Comparison of ENCODE assay signal across 9 cellular contexts in genomic region chr5:25119654-25120053, GRCh38.
DNase-seq lines count a peak whose midpoint lies in the region; ATAC-seq and TF ChIP-seq lines count a peak whose summit lies in the region.
"Had no signal": no experiment of that assay in that cellular context is flagged by ENCODE, and none has a peak within 500 bp of the region (broad histone marks: within the 10 kb centered on the region; RNA-seq: fewer than 3 reads in every experiment).

No MANE protein-coding gene starts in this region.

- peaks cover 7% of the 10 kb centered on the region for H3K9me3 Mint-ChIP-seq in stimulated activated memory B cell treated with anti-CD40 and anti-IgM and Interleukin-4, amounts not matched to agents 10 μg/mL and 1 μg/mL and 100 μg/mL, for 72 hours

- no peak overlapping the region for H3K4me3 Mint-ChIP-seq in stimulated activated memory B cell treated with anti-CD40 and anti-IgM and Interleukin-4, amounts not matched to agents 10 μg/mL and 1 μg/mL and 100 μg/mL, for 72 hours

- DNase-seq in D341Med (ENCODE audit: low spot score): peak; percentile 26
- no peak for DNase-seq in RWPE2 (ENCODE audit: low spot score)
- peak; percentile 23 for DNase-seq in iris pigment epithelial cell (ENCODE audit: low read depth)
- no peak for DNase-seq in activated CD4-positive, alpha-beta T cell treated with anti-CD3 and anti-CD28 coated beads, Interleukin-2, amount 50 U/mL, for 4 hours
- no peak for DNase-seq in activated CD4-positive, alpha-beta T cell treated with anti-CD3 and anti-CD28 coated beads for 4 hours
- DNase-seq: foreskin fibroblast had no signal

- no peak overlapping the region for H3K27ac ChIP-seq in RWPE2 (ENCODE audit: poor library complexity, severe bottlenecking)

- no peaks in the 10 kb centered on the region for H3K4me1 Mint-ChIP-seq in stimulated activated memory B cell treated with anti-CD40 and anti-IgM and Interleukin-4, amounts not matched to agents 10 μg/mL and 1 μg/mL and 100 μg/mL, for 72 hours

- TF ChIP-seq RAD21 in Ishikawa (IDR thresholded peaks at IDR 0.05; ENCODE audit: low read depth): peak; percentile 41

- H3K36me3 ChIP-seq in RWPE2 (ENCODE audit: low read depth): no peaks in the 10 kb centered on the region

- H3K36me3 Mint-ChIP-seq in stimulated activated memory B cell treated with anti-CD40 and anti-IgM and Interleukin-4, amounts not matched to agents 10 μg/mL and 1 μg/mL and 100 μg/mL, for 72 hours: no peaks in the 10 kb centered on the region

- no peak overlapping the region for H3K27ac Mint-ChIP-seq in stimulated activated memory B cell treated with anti-CD40 and anti-IgM and Interleukin-4, amounts not matched to agents 10 μg/mL and 1 μg/mL and 100 μg/mL, for 72 hours

- TF ChIP-seq CTCF in RWPE2 (IDR thresholded peaks at IDR 0.05; ENCODE audit: poor library complexity, severe bottlenecking): peak; percentile 72

- no peaks in the 10 kb centered on the region for H3K27me3 Mint-ChIP-seq in stimulated activated memory B cell treated with anti-CD40 and anti-IgM and Interleukin-4, amounts not matched to agents 10 μg/mL and 1 μg/mL and 100 μg/mL, for 72 hours

- no peaks in the 10 kb centered on the region for H3K27me3 ChIP-seq in RWPE2 (ENCODE audit: insufficient read depth, poor library complexity, severe bottlenecking)

- no peaks in the 10 kb centered on the region for H3K9me3 ChIP-seq in RWPE2 (ENCODE audit: severe bottlenecking)

- ATAC-seq in RWPE2 (ENCODE audit: low read depth) (no peak), GM19324 (IDR thresholded peaks at IDR 0.05; ENCODE audit: low FRiP score, unreplicated experiment) (no peak)
- ATAC-seq in stimulated activated memory B cell treated with anti-CD40 and anti-IgM and Interleukin-4, amounts not matched to agents 10 μg/mL and 1 μg/mL and 100 μg/mL, for 72 hours: no peak

- H3K4me3 ChIP-seq in RWPE2 (ENCODE audit: severe bottlenecking): no peak overlapping the region

- TF ChIP-seq EP300 in Ishikawa (IDR thresholded peaks at IDR 0.05; ENCODE audit: borderline replicate concordance): no peak

- no peaks in the 10 kb centered on the region for H3K4me1 ChIP-seq in RWPE2 (ENCODE audit: insufficient read depth, poor library complexity, severe bottlenecking)

TF ChIP-seq in Ishikawa, 13 proteins besides CTCF, POLR2A, EP300 and RAD21:
- TF ChIP-seq TCF12 (IDR thresholded peaks at IDR 0.05; ENCODE audit: low read depth) (no peak), USF1 (IDR thresholded peaks at IDR 0.05) (peak; percentile 58), TEAD4 (IDR thresholded peaks at IDR 0.05) (no peak)
TF ChIP-seq in Ishikawa: peak in this region for 1.

Comparison
In these comparisons a context has a peak if more than half of its experiments do, and no peak if none do; other contexts are left out.
1. DNase-seq: peak in D341Med (single experiment) and iris pigment epithelial cell (single experiment); none in RWPE2 (single experiment), activated CD4-positive, alpha-beta T cell treated with anti-CD3 and anti-CD28 coated beads, Interleukin-2, amount 50 U/mL, for 4 hours (0 of 2) and activated CD4-positive, alpha-beta T cell treated with anti-CD3 and anti-CD28 coated beads for 4 hours (0 of 2).